In the genomic region with DNA sequence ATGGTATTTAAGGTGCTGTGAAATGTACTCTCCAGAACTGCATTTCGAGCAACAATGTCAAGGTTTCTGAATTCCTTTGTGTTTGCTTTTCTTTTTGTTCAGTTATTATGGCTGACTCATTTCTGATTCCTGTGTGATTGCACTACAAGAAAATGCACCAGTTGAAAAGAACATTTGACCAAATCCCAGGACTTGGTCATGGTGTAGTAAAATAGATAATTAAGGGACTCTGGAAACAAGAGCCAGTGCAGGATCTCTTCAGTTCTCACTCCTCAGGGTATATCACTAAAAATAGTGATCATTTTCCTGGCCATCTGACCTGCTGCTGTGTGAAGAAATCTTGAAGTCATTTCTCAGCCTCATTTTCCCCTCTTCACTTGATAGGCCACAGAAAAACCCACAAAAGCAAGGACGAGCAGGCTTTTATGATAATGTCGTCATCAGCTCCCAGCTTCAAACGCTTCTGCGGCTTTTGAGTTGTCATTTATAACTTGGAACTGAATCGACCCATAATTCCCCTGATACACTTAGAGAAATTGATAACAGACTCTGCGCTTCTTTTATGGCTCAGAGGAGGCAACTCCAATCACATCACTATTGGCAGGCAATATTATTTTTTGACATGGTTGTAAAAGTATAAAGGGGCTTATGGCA, we compare ENCODE assay signal across 14 cellular contexts.
DNase-seq lines count a peak whose midpoint lies in the region; ATAC-seq, FAIRE-seq and TF ChIP-seq lines count a peak whose summit lies in the region.
"Had no signal": no experiment of that assay in that cellular context is flagged by ENCODE, and none has a peak within 500 bp of the region (broad histone marks: within the 10 kb centered on the region; RNA-seq: fewer than 3 reads in every experiment).

No MANE protein-coding gene starts in this region.

- H3K27ac Mint-ChIP-seq in activated T-helper 1 cell treated with anti-CD3 and anti-CD28 coated beads, Interleukin-12 subunit alpha, Interleukin-12 subunit beta, Interleukin-2, Interleukin-4 antibody, amounts not matched to agents 30 ng/mL and 10 ng/mL and 1 ng/mL, durations not matched to agents 14 hours and 24 hours and 36 hours, result no peak overlapping the region

- H4K91ac ChIP-seq in IMR-90 (ENCODE audit: insufficient read depth, low read depth, low read length), result peak overlapping the region; percentile 13; the same call in 1 of the 2 replicates

- peaks cover 7% of the 10 kb centered on the region; the same call in 1 of the 2 replicates for H3K4me1 ChIP-seq in IMR-90 (ENCODE audit: control insufficient read depth, insufficient read depth, low read length)
- H3K4me1 ChIP-seq: Peyer's patch, transverse colon had no signal

- H2BK120ac ChIP-seq in IMR-90 (ENCODE audit: low read depth, low read length), result peak overlapping the region; percentile 64

- H4K20me1 ChIP-seq in IMR-90 (ENCODE audit: insufficient read depth, low read length), result no peaks in the 10 kb centered on the region

- H3K9me1 ChIP-seq in IMR-90 (ENCODE audit: insufficient read depth, low read length), result peaks cover 6% of the 10 kb centered on the region

- no peaks in the 10 kb centered on the region for H3K27me3 Mint-ChIP-seq in activated T-helper 1 cell treated with anti-CD3 and anti-CD28 coated beads, Interleukin-12 subunit alpha, Interleukin-12 subunit beta, Interleukin-2, Interleukin-4 antibody, amounts not matched to agents 30 ng/mL and 10 ng/mL and 1 ng/mL, durations not matched to agents 14 hours and 24 hours and 36 hours (ENCODE audit: insufficient read depth)

- no CpG with 5 or more reads among the region's 7 CpGs for WGBS in IMR-90 (ENCODE audit: extremely low coverage in 2 of 2, insufficient read length in 1 of 2), 2 experiments

- peak overlapping the region; percentile 30 for H2BK5ac ChIP-seq in IMR-90 (ENCODE audit: low read depth, low read length, poor library complexity, severe bottlenecking)

- H3K9me3 Mint-ChIP-seq in activated T-helper 1 cell treated with anti-CD3 and anti-CD28 coated beads, Interleukin-12 subunit alpha, Interleukin-12 subunit beta, Interleukin-2, Interleukin-4 antibody, amounts not matched to agents 30 ng/mL and 10 ng/mL and 1 ng/mL, durations not matched to agents 14 hours and 24 hours and 36 hours, result no peaks in the 10 kb centered on the region

- peak overlapping the region; percentile 6; the same call in 1 of the 2 replicates for H2AK5ac ChIP-seq in IMR-90 (ENCODE audit: low read depth, low read length)

- dilution Hi-C loops in IMR-90 (cut with HindIII; ENCODE audit: low sequenced_read_pairs, unreplicated experiment), result no loop called here

- POLR2A ChIA-PET in AG04449 (lab: Yijun Ruan, JAX) (interaction anchor here (1.0 kb wide), 1 partner anchor 8 kb away, joined by 4 read pairs; no protein-coding TSS in a partner anchor), IMR-90 (lab: Charles Lee; ENCODE audit: unreplicated experiment) (no interaction called here)

- no peaks in the 10 kb centered on the region for H3K4me1 Mint-ChIP-seq in activated T-helper 1 cell treated with anti-CD3 and anti-CD28 coated beads, Interleukin-12 subunit alpha, Interleukin-12 subunit beta, Interleukin-2, Interleukin-4 antibody, amounts not matched to agents 30 ng/mL and 10 ng/mL and 1 ng/mL, durations not matched to agents 14 hours and 24 hours and 36 hours (ENCODE audit: low read depth)

- H3K27me3 ChIP-seq in IMR-90 (ENCODE audit: control insufficient read depth, insufficient read depth, low read length) (no peaks in the 10 kb centered on the region), bronchial epithelial cell (ENCODE audit: control insufficient read depth, insufficient read depth, low read length) (no peaks in the 10 kb centered on the region), kidney epithelial cell (ENCODE audit: control insufficient read depth, insufficient read depth, low read length) (no peaks in the 10 kb centered on the region)
- H3K27me3 ChIP-seq: Peyer's patch, transverse colon had no signal

- peak overlapping the region; percentile 6 for H2AFZ ChIP-seq in IMR-90 (replicated peaks; ENCODE audit: low read length, poor library complexity)

- no peak for TF ChIP-seq POLR2A in IMR-90 (IDR thresholded peaks at IDR 0.05; ENCODE audit: low read depth, low read length)

- H2BK20ac ChIP-seq in IMR-90 (ENCODE audit: low read depth, low read length), result peak overlapping the region; percentile 81

- H3K14ac ChIP-seq in IMR-90 (replicated peaks; ENCODE audit: low read depth, low read length), result peak overlapping the region; percentile 87

- H3K79me1 ChIP-seq in IMR-90 (ENCODE audit: low read depth in 1 of 2, low read length in 2 of 2), result no peaks in the 10 kb centered on the region

- no peak for TF ChIP-seq RAD21 in IMR-90 (IDR thresholded peaks at IDR 0.05; ENCODE audit: low read length)

- ATAC-seq in IMR-90 (ENCODE audit: low read depth), result peak; percentile 82
- no peak for ATAC-seq in GM21381 (IDR thresholded peaks at IDR 0.05; ENCODE audit: unreplicated experiment)
- ATAC-seq: mucosa of descending colon, right cardiac atrium had no signal

- peak overlapping the region; percentile 25 to 54; a peak in 2 of 4 replicates for H4K8ac ChIP-seq in IMR-90 (ENCODE audit: low read depth in 2 of 2, low read length in 2 of 2)

- no peak for FAIRE-seq in bronchial epithelial cell (lab: Jason Lieb, UNC)

- intact Hi-C loops in IMR-90 (cut with micrococcal nuclease), result no loop called here
- intact Hi-C loops in activated T-helper 1 cell treated with anti-CD3 and anti-CD28 coated beads, Interleukin-12 subunit alpha, Interleukin-12 subunit beta, Interleukin-2, Interleukin-4 antibody, amounts not matched to agents 30 ng/mL and 10 ng/mL and 1 ng/mL, durations not matched to agents 14 hours and 24 hours and 36 hours (cut with micrococcal nuclease), result no loop called here

- in situ Hi-C loops in IMR-90 (cut with MboI; ENCODE audit: low sequenced_read_pairs), result no loop called here

- CTCF ChIA-PET in AG04449 (lab: Yijun Ruan, JAX) (interaction anchor here (1.0 to 1.5 kb wide), 2 partner anchors 11 to 15 kb away, joined by 4 to 5 read pairs; no protein-coding TSS in a partner anchor), IMR-90 (lab: Yijun Ruan, JAX) (interaction anchor here (0.6 kb wide), 1 partner anchor 45 kb away, joined by 3 read pairs; no protein-coding TSS in a partner anchor)

- H3K9ac ChIP-seq in IMR-90 (ENCODE audit: low read depth, low read length), result no peak overlapping the region

- BruUV-seq in IMR-90 (replicated peaks; lab: Mats Ljungman, UMichigan), result no TSS peak

- peak overlapping the region; percentile 48; the same call in 1 of the 2 replicates for H3K4ac ChIP-seq in IMR-90 (ENCODE audit: low read depth, low read length)

- H3K23ac ChIP-seq in IMR-90 (ENCODE audit: low read depth, low read length), result 0 out of 2 replicates have a peak overlapping the region, but pooled peaks have one; percentile 77

- H3K27ac ChIP-seq in IMR-90 (ENCODE audit: insufficient read depth, low read length), result no peak overlapping the region
- H3K27ac ChIP-seq: Peyer's patch, transverse colon had no signal

- peak overlapping the region; percentile 47; the same call in 1 of the 3 replicates for H2BK15ac ChIP-seq in IMR-90 (ENCODE audit: low read depth, low read length)

- H3K4me3 Mint-ChIP-seq in activated T-helper 1 cell treated with anti-CD3 and anti-CD28 coated beads, Interleukin-12 subunit alpha, Interleukin-12 subunit beta, Interleukin-2, Interleukin-4 antibody, amounts not matched to agents 30 ng/mL and 10 ng/mL and 1 ng/mL, durations not matched to agents 14 hours and 24 hours and 36 hours, result no peak overlapping the region

- H3K9me3 ChIP-seq in IMR-90 (ENCODE audit: control insufficient read depth, insufficient read depth, low read length), result no peaks in the 10 kb centered on the region
- H3K9me3 ChIP-seq: mucosa of descending colon, Peyer's patch, transverse colon had no signal

- no peak for TF ChIP-seq CTCF in AG04449 (IDR thresholded peaks at IDR 0.05; ENCODE audit: insufficient read depth, low read length, missing control alignments)
- no peak for TF ChIP-seq CTCF in IMR-90 (conservative IDR thresholded peaks at IDR 0.05; ENCODE audit: low read depth, low read length)
- no peak for TF ChIP-seq CTCF in bronchial epithelial cell (IDR thresholded peaks at IDR 0.05; ENCODE audit: insufficient read depth, low read length, severe bottlenecking)
- TF ChIP-seq CTCF in kidney epithelial cell (IDR thresholded peaks at IDR 0.05; ENCODE audit: insufficient read depth, low read length, poor library complexity, severe bottlenecking), result no peak

- H3K4me3 ChIP-seq in AG04449 (ENCODE audit: low read depth, low read length) (no peak overlapping the region; the same call in 1 of the 2 replicates), IMR-90 (ENCODE audit: insufficient read depth, low read depth, low read length) (no peak overlapping the region), bronchial epithelial cell (ENCODE audit: low read depth, low read length) (no peak overlapping the region), kidney epithelial cell (ENCODE audit: low read depth, low read length) (no peak overlapping the region)
- H3K4me3 ChIP-seq: mucosa of descending colon, Peyer's patch, transverse colon had no signal

- no peak overlapping the region for H2AK9ac ChIP-seq in IMR-90 (replicated peaks; ENCODE audit: low read depth, low read length, poor library complexity)

- no peak overlapping the region for H3K56ac ChIP-seq in IMR-90 (ENCODE audit: extremely low read depth, insufficient read depth, low read length)

- peak overlapping the region; percentile 35; the same call in 1 of the 2 replicates for H4K5ac ChIP-seq in IMR-90 (ENCODE audit: low read depth, low read length)

- H3K36me3 ChIP-seq in IMR-90 (ENCODE audit: control insufficient read depth, insufficient read depth, low read length) (no peaks in the 10 kb centered on the region), bronchial epithelial cell (ENCODE audit: control insufficient read depth, insufficient read depth, low read length) (no peaks in the 10 kb centered on the region), kidney epithelial cell (ENCODE audit: control insufficient read depth, insufficient read depth, low read length) (no peaks in the 10 kb centered on the region)
- H3K36me3 ChIP-seq: Peyer's patch, transverse colon had no signal

- peak; percentile 44 for DNase-seq in AG04449 (ENCODE audit: low read depth, low spot score)
- DNase-seq in IMR-90, result peak; percentile 81
- DNase-seq in bronchial epithelial cell (ENCODE audit: low read depth), result peak; percentile 73
- peak; percentile 47 for DNase-seq in kidney epithelial cell (ENCODE audit: low read depth)
- DNase-seq in mucosa of gallbladder (ENCODE audit: low spot score), result no peak
- DNase-seq in NCI-H524 (lab: John Stamatoyannopoulos, UW), result no peak
- DNase-seq in activated T-helper 1 cell treated with anti-CD3 and anti-CD28 coated beads, Interleukin-12 subunit alpha, Interleukin-12 subunit beta, Interleukin-2, Interleukin-4 antibody, amounts not matched to agents 30 ng/mL and 10 ng/mL and 1 ng/mL, durations not matched to agents 14 hours and 24 hours and 36 hours (ENCODE audit: low spot score), result no peak
- DNase-seq: effector memory CD4-positive, alpha-beta T cell; Kasumi-1; mucosa of descending colon; Peyer's patch; right cardiac atrium; transverse colon had no signal

- H3K4me2 ChIP-seq in IMR-90 (ENCODE audit: low read depth, low read length), result peak overlapping the region; percentile 49; the same call in 1 of the 2 replicates

- no peaks in the 10 kb centered on the region for H3K36me3 Mint-ChIP-seq in activated T-helper 1 cell treated with anti-CD3 and anti-CD28 coated beads, Interleukin-12 subunit alpha, Interleukin-12 subunit beta, Interleukin-2, Interleukin-4 antibody, amounts not matched to agents 30 ng/mL and 10 ng/mL and 1 ng/mL, durations not matched to agents 14 hours and 24 hours and 36 hours (ENCODE audit: low read depth)

- peak overlapping the region; percentile 53; the same call in 1 of the 2 replicates for H3K18ac ChIP-seq in IMR-90 (ENCODE audit: low read depth, low read length)

Comparison
In these comparisons a context has a peak if more than half of its experiments do, and no peak if none do; other contexts are left out.
1. DNase-seq: peak in AG04449 (single experiment), IMR-90 (single experiment), bronchial epithelial cell (single experiment) and kidney epithelial cell (single experiment); none in mucosa of gallbladder (single experiment), NCI-H524 (0 of 2) and activated T-helper 1 cell treated with anti-CD3 and anti-CD28 coated beads, Interleukin-12 subunit alpha, Interleukin-12 subunit beta, Interleukin-2, Interleukin-4 antibody, amounts not matched to agents 30 ng/mL and 10 ng/mL and 1 ng/mL, durations not matched to agents 14 hours and 24 hours and 36 hours (single experiment).